8 cellular contexts compared by ENCODE assay signal in genomic region chr2:169479257-169480078, GRCh38. TPM values are rescaled to one million over a fixed set of nuclear protein-coding genes. Genes with fewer than 3 reads are reported as not detected.
DNase-seq lines count a peak whose midpoint lies in the region; ATAC-seq and TF ChIP-seq lines count a peak whose summit lies in the region.

Gene BBS5 (plus strand): TSS chr2:169479494. CDS start chr2:169479554, 60 bp downstream.

- no peaks in the 10 kb centered on the region for H3K4me1 ChIP-seq in neural progenitor cell
- peaks cover 12% of the 10 kb centered on the region for H3K4me1 ChIP-seq in stomach smooth muscle (ENCODE audit: control insufficient read depth, insufficient read depth, low read length)

- H3K27ac Mint-ChIP-seq in neural progenitor cell: no peak within 1 kb of the TSS

- H3K36me3 ChIP-seq in neural progenitor cell: no peaks in the 10 kb centered on the region
- peaks cover 7 to 12% of the 10 kb centered on the region in 2 donors for H3K36me3 ChIP-seq in stomach smooth muscle (ENCODE audit: control insufficient read depth in 2 of 2, insufficient read depth in 2 of 2, low read length in 2 of 2)

- no peak within 1 kb of the TSS for H3K27ac ChIP-seq in neural progenitor cell
- peak within 1 kb of the TSS; percentile 71 for H3K27ac ChIP-seq in stomach smooth muscle (ENCODE audit: low read length)

- peak; percentile 71 for TF ChIP-seq CTCF in neural progenitor cell (IDR thresholded peaks at IDR 0.05)

- TF ChIP-seq POLR2A in Raji (IDR thresholded peaks at IDR 0.05; ENCODE audit: insufficient read depth, low read depth, low read length): peak; percentile 58

- H3K4me2 ChIP-seq in neural progenitor cell: peak within 1 kb of the TSS; percentile 75

- H3K4me3 Mint-ChIP-seq in neural progenitor cell: peak within 1 kb of the TSS; percentile 92

- H3K79me2 ChIP-seq in neural progenitor cell (ENCODE audit: low read depth): no peaks in the 10 kb centered on the region

- peak within 1 kb of the TSS; percentile 71 for H3K4me3 ChIP-seq in Jurkat, Clone E6-1 (ENCODE audit: low read length)
- H3K4me3 ChIP-seq in neural progenitor cell: peak within 1 kb of the TSS; percentile 68
- H3K4me3 ChIP-seq in stomach smooth muscle (ENCODE audit: low read length in 2 of 2): peak within 1 kb of the TSS; percentile 92 to 95

- H4K20me1 ChIP-seq in neural progenitor cell (ENCODE audit: low read depth): no peaks in the 10 kb centered on the region

- H3K9me3 Mint-ChIP-seq in neural progenitor cell: no peaks in the 10 kb centered on the region

- peaks cover 8% of the 10 kb centered on the region for H3K36me3 Mint-ChIP-seq in neural progenitor cell

- H3F3A ChIP-seq in neural progenitor cell (ENCODE audit: low read depth): peaks cover 13% of the 10 kb centered on the region

- peaks cover 43% of the 10 kb centered on the region for H3K27me3 ChIP-seq in neural progenitor cell
- H3K27me3 ChIP-seq in stomach smooth muscle (ENCODE audit: control insufficient read depth in 1 of 2, insufficient read depth in 2 of 2, low read length in 2 of 2): no peaks in the 10 kb centered on the region

- DNase-seq in DMS114 treated with DMSO at 0.1 percent for 48 hours (lab: John Stamatoyannopoulos, UW; ENCODE audit: unreplicated experiment) (peak; percentile 64), activated gamma-delta T cell (lab: John Stamatoyannopoulos, UW) (peak; percentile 31), foreskin melanocyte (peak; percentile 81), neural progenitor cell (ENCODE audit: low spot score) (peak; percentile 94)
- peak; percentile 62 for DNase-seq in Jurkat, Clone E6-1 (ENCODE audit: low read depth, low spot score)

- H2AFZ ChIP-seq in neural progenitor cell (replicated peaks): peak within 1 kb of the TSS; percentile 89

- H3K27me3 Mint-ChIP-seq in neural progenitor cell (ENCODE audit: insufficient read depth, low read depth): peaks cover 8% of the 10 kb centered on the region

- peaks cover 14% of the 10 kb centered on the region for H3K4me1 Mint-ChIP-seq in neural progenitor cell

- no peaks in the 10 kb centered on the region for H3K9me3 ChIP-seq in neural progenitor cell (ENCODE audit: low read depth)
- no peaks in the 10 kb centered on the region for H3K9me3 ChIP-seq in stomach smooth muscle (ENCODE audit: control insufficient read depth in 2 of 2, low read length in 2 of 2)

- peak; percentile 98 for ATAC-seq in GM21529 (IDR thresholded peaks at IDR 0.05; ENCODE audit: unreplicated experiment)

- H3K9ac ChIP-seq in neural progenitor cell: peak within 1 kb of the TSS; percentile 20
- H3K9ac ChIP-seq in stomach smooth muscle (ENCODE audit: low read length in 2 of 2): peak within 1 kb of the TSS; percentile 91 to 94

RNA-seq across cellular contexts. Expression of gene BBS5, which starts in this region (rescaled TPM):
- polyA plus RNA-seq in Jurkat, Clone E6-1 (2012; ENCODE audit: insufficient read depth, insufficient read length): 3.8 TPM
- total RNA-seq in neural progenitor cell (ENCODE audit: low replicate concordance): 3.8 and 6.2 TPM in 2 replicates

Comparison
In these comparisons a context has a peak if more than half of its experiments do, and no peak if none do; other contexts are left out.
1. DNase-seq: peak in every context shown above with its lines; median percentile 94 in neural progenitor cell; 81 in foreskin melanocyte; 64 in DMS114 treated with DMSO at 0.1 percent for 48 hours; 62 in Jurkat, Clone E6-1; 31 in activated gamma-delta T cell.